Comparison of ENCODE assay signal across 1 cellular context in the genomic region with DNA sequence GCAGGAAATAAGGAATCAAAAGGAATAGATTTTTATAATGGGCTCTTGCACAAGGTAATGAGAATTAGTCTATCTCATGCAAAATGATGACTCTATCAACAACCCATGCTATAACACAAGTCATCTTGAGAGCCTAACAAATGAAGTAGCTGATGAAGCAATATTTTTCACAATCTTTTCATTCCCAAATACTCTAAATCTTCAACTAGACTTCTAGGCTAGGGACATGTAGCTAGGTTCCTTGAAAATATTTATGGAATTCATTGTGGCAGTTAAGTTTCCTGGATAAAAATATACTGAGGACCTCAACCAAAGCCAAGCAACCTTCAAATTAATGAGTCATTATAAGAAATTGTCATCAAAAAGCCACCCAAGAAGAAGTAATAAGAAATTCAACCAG.
A peak's percentile ranks its signal among the peaks of the same experiment; 100 is the strongest.
TF ChIP-seq lines count a peak whose summit lies in the region.

No MANE protein-coding gene starts in this region.

TF ChIP-seq in K562, 482 proteins besides CTCF, POLR2A, EP300 and RAD21:
- TF ChIP-seq POLR3G (IDR thresholded peaks at IDR 0.05; ENCODE audit: extremely low read depth, insufficient read length, insufficient replicate concordance) (no peak), ZZZ3 (IDR thresholded peaks at IDR 0.05) (no peak), ZNF316 (IDR thresholded peaks at IDR 0.05) (peak; percentile 10; the same call in 1 of the 2 replicates), ZSCAN29 (IDR thresholded peaks at IDR 0.05) (no peak)
- TF ChIP-seq, protein P1, sequence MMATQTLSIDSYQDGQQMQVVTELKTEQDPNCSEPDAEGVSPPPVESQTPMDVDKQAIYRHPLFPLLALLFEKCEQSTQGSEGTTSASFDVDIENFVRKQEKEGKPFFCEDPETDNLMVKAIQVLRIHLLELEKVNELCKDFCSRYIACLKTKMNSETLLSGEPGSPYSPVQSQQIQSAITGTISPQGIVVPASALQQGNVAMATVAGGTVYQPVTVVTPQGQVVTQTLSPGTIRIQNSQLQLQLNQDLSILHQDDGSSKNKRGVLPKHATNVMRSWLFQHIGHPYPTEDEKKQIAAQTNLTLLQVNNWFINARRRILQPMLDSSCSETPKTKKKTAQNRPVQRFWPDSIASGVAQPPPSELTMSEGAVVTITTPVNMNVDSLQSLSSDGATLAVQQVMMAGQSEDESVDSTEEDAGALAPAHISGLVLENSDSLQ (IDR thresholded peaks at IDR 0.05): no peak
TF ChIP-seq in K562: peak in this region for 1.
